ENCODE assay signal across 8 cellular contexts in genomic region chr1:42335050-42335808, GRCh38. TPM values are rescaled to one million over a fixed set of nuclear protein-coding genes. Genes with fewer than 3 reads are reported as not detected.
DNase-seq lines count a peak whose midpoint lies in the region; ATAC-seq and TF ChIP-seq lines count a peak whose summit lies in the region.

Gene FOXJ3, minus strand, starts transcription at chr1:42335235. Its CDS starts 24,142 bp downstream, at chr1:42311093.

- H2AFZ ChIP-seq in DND-41 (ENCODE audit: low read depth, low read length) (peak within 1 kb of the TSS; percentile 95), GM23248 (peak within 1 kb of the TSS; percentile 93)

- H3K27me3 ChIP-seq in DND-41 (ENCODE audit: insufficient read depth, low read length, poor library complexity) (no peaks in the 10 kb centered on the region), GM23248 (replicated peaks; ENCODE audit: insufficient read depth) (no peaks in the 10 kb centered on the region)

- peaks cover 15% of the 10 kb centered on the region; the same call in 1 of the 2 replicates for H3F3A ChIP-seq in GM23248 (ENCODE audit: insufficient read depth)

- intact Hi-C loops in activated T-helper 2 cell treated with anti-CD3 and anti-CD28 coated beads, Interferon-gamma antibody, Interleukin-2, Interleukin-4, amounts not matched to agents 10 μg/mL and 5 μg/mL and 100 μg/mL, durations not matched to agents 14 hours and 24 hours and 36 hours (cut with micrococcal nuclease): loop anchor here (1.0 to 10.0 kb wide), 4 partner anchors 47 to 430 kb away; partner anchors contain the start of genes C1orf50, P3H1, PPCS and RIMKLA

- ATAC-seq in DND-41 (ENCODE audit: insufficient read depth, low read depth): peak; percentile 86
- ATAC-seq in natural killer cell treated with Interleukin-12 subunit alpha and Interleukin-12 subunit beta and Interleukin-15 and Interleukin-18, amount 100 ng/mL, for 72 hours: peak; percentile 96 to 97

- DNase-seq in DND-41: peak; percentile 93
- DNase-seq in GM23248: peak; percentile 97
- peak; percentile 95 for DNase-seq in LHCN-M2 (ENCODE audit: low read depth)
- DNase-seq in RPMI8226: peak; percentile 99
- peak; percentile 87 for DNase-seq in activated T-helper 2 cell treated with anti-CD3 and anti-CD28 coated beads, Interferon-gamma antibody, Interleukin-2, Interleukin-4, amounts not matched to agents 10 μg/mL and 5 μg/mL and 100 μg/mL, durations not matched to agents 14 hours and 24 hours and 36 hours (ENCODE audit: low spot score)
- DNase-seq in fibroblast of pulmonary artery (ENCODE audit: low read depth): peak; percentile 96
- DNase-seq in natural killer cell treated with Interleukin-12 subunit alpha and Interleukin-12 subunit beta and Interleukin-15 and Interleukin-18, amount 100 ng/mL, for 72 hours (ENCODE audit: low spot score): peak; percentile 95
- peak; percentile 92 for DNase-seq in stimulated activated naive CD4-positive, alpha-beta T cell treated with Interleukin-2 at 50 U/mL for 16 hours (lab: John Stamatoyannopoulos, UW)

- peaks cover 58% of the 10 kb centered on the region for H3K79me2 ChIP-seq in DND-41 (ENCODE audit: insufficient read depth, low read length)
- peaks cover 46% of the 10 kb centered on the region for H3K79me2 ChIP-seq in GM23248 (ENCODE audit: insufficient read depth)

- peak within 1 kb of the TSS; percentile 76 for H3K4me2 ChIP-seq in DND-41 (ENCODE audit: insufficient read depth, low read length)
- peak within 1 kb of the TSS; percentile 99 for H3K4me2 ChIP-seq in GM23248 (ENCODE audit: unreplicated experiment)

- H4K20me1 ChIP-seq in DND-41 (ENCODE audit: insufficient read depth, low read length) (peaks cover 41% of the 10 kb centered on the region), GM23248 (ENCODE audit: insufficient read depth) (peaks cover 14% of the 10 kb centered on the region; the same call in 1 of the 2 replicates)

- H3K4me3 Mint-ChIP-seq in activated T-helper 2 cell treated with anti-CD3 and anti-CD28 coated beads, Interferon-gamma antibody, Interleukin-2, Interleukin-4, amounts not matched to agents 10 μg/mL and 5 μg/mL and 100 μg/mL, durations not matched to agents 14 hours and 24 hours and 36 hours (ENCODE audit: low read depth): peak within 1 kb of the TSS; percentile 90
- peak within 1 kb of the TSS; percentile 96 for H3K4me3 Mint-ChIP-seq in natural killer cell treated with Interleukin-12 subunit alpha and Interleukin-12 subunit beta and Interleukin-15 and Interleukin-18, amount 100 ng/mL, for 72 hours

- H3K36me3 ChIP-seq in DND-41 (ENCODE audit: insufficient read depth, low read length): no peaks in the 10 kb centered on the region; the same call in 1 of the 2 replicates
- no peaks in the 10 kb centered on the region for H3K36me3 ChIP-seq in GM23248 (ENCODE audit: low read depth)

- H3K27ac ChIP-seq in DND-41 (ENCODE audit: low read length): peak within 1 kb of the TSS; percentile 88
- H3K27ac ChIP-seq in GM23248: peak within 1 kb of the TSS; percentile 85

- no peaks in the 10 kb centered on the region for H3K9me3 Mint-ChIP-seq in activated T-helper 2 cell treated with anti-CD3 and anti-CD28 coated beads, Interferon-gamma antibody, Interleukin-2, Interleukin-4, amounts not matched to agents 10 μg/mL and 5 μg/mL and 100 μg/mL, durations not matched to agents 14 hours and 24 hours and 36 hours
- H3K9me3 Mint-ChIP-seq in natural killer cell treated with Interleukin-12 subunit alpha and Interleukin-12 subunit beta and Interleukin-15 and Interleukin-18, amount 100 ng/mL, for 72 hours: no peaks in the 10 kb centered on the region

- H3K27me3 Mint-ChIP-seq in activated T-helper 2 cell treated with anti-CD3 and anti-CD28 coated beads, Interferon-gamma antibody, Interleukin-2, Interleukin-4, amounts not matched to agents 10 μg/mL and 5 μg/mL and 100 μg/mL, durations not matched to agents 14 hours and 24 hours and 36 hours (ENCODE audit: low read depth): no peaks in the 10 kb centered on the region
- H3K27me3 Mint-ChIP-seq in natural killer cell treated with Interleukin-12 subunit alpha and Interleukin-12 subunit beta and Interleukin-15 and Interleukin-18, amount 100 ng/mL, for 72 hours: no peaks in the 10 kb centered on the region

- H3K4me1 ChIP-seq in DND-41 (ENCODE audit: insufficient read depth, low read length): peaks cover 39% of the 10 kb centered on the region
- H3K4me1 ChIP-seq in GM23248 (ENCODE audit: insufficient read depth): peaks cover 27% of the 10 kb centered on the region

- in situ Hi-C loops in GM23248 (cut with MboI): no loop called here

- no peaks in the 10 kb centered on the region for H3K9me3 ChIP-seq in DND-41 (ENCODE audit: insufficient read depth, low read length, severe bottlenecking)
- H3K9me3 ChIP-seq in GM23248 (ENCODE audit: low read depth): no peaks in the 10 kb centered on the region

- no peak for TF ChIP-seq CTCF in DND-41 (IDR thresholded peaks at IDR 0.05; ENCODE audit: borderline replicate concordance, extremely low read depth, low read length, poor library complexity, severe bottlenecking)
- TF ChIP-seq CTCF in fibroblast of pulmonary artery (IDR thresholded peaks at IDR 0.05; ENCODE audit: low read length, missing control alignments): no peak

- no peaks in the 10 kb centered on the region for H3K9me2 ChIP-seq in GM23248 (ENCODE audit: insufficient read depth)

- peak within 1 kb of the TSS; percentile 77 for H3K9ac ChIP-seq in DND-41 (ENCODE audit: low read depth, low read length)
- peak within 1 kb of the TSS; percentile 91 for H3K9ac ChIP-seq in GM23248

- peaks cover 37% of the 10 kb centered on the region for H3K4me1 Mint-ChIP-seq in activated T-helper 2 cell treated with anti-CD3 and anti-CD28 coated beads, Interferon-gamma antibody, Interleukin-2, Interleukin-4, amounts not matched to agents 10 μg/mL and 5 μg/mL and 100 μg/mL, durations not matched to agents 14 hours and 24 hours and 36 hours (ENCODE audit: low read depth)
- peaks cover 40 to 52% of the 10 kb centered on the region in 2 donors for H3K4me1 Mint-ChIP-seq in natural killer cell treated with Interleukin-12 subunit alpha and Interleukin-12 subunit beta and Interleukin-15 and Interleukin-18, amount 100 ng/mL, for 72 hours (ENCODE audit: low read depth in 2 of 2)

- peak within 1 kb of the TSS; percentile 71 to 86 for H3K4me3 ChIP-seq in DND-41 (ENCODE audit: low read depth in 1 of 2, low read length in 2 of 2)
- peak within 1 kb of the TSS; percentile 89 for H3K4me3 ChIP-seq in GM23248
- H3K4me3 ChIP-seq in fibroblast of pulmonary artery (replicated peaks; ENCODE audit: low read depth, low read length): peak within 1 kb of the TSS; percentile 92

- H3K36me3 Mint-ChIP-seq in activated T-helper 2 cell treated with anti-CD3 and anti-CD28 coated beads, Interferon-gamma antibody, Interleukin-2, Interleukin-4, amounts not matched to agents 10 μg/mL and 5 μg/mL and 100 μg/mL, durations not matched to agents 14 hours and 24 hours and 36 hours (ENCODE audit: low read depth): peaks cover 9% of the 10 kb centered on the region
- no peaks in the 10 kb centered on the region for H3K36me3 Mint-ChIP-seq in natural killer cell treated with Interleukin-12 subunit alpha and Interleukin-12 subunit beta and Interleukin-15 and Interleukin-18, amount 100 ng/mL, for 72 hours

- peak within 1 kb of the TSS; percentile 84 for H3K27ac Mint-ChIP-seq in activated T-helper 2 cell treated with anti-CD3 and anti-CD28 coated beads, Interferon-gamma antibody, Interleukin-2, Interleukin-4, amounts not matched to agents 10 μg/mL and 5 μg/mL and 100 μg/mL, durations not matched to agents 14 hours and 24 hours and 36 hours
- peak within 1 kb of the TSS; percentile 76 to 87 for H3K27ac Mint-ChIP-seq in natural killer cell treated with Interleukin-12 subunit alpha and Interleukin-12 subunit beta and Interleukin-15 and Interleukin-18, amount 100 ng/mL, for 72 hours

- 0 to 1% methylated on average over 40 to 41 of the region's 79 CpGs for WGBS in GM23248 (ENCODE audit: low coverage in 1 of 2, low lambda C conversion rate in 2 of 2, missing lambda C conversion rate in 2 of 2), 2 experiments

RNA-seq across cellular contexts. Expression of gene FOXJ3, which starts in this region (rescaled TPM):
- 23.1 and 23.6 TPM in 2 replicates for total RNA-seq in GM23248 (2014; rRNA removed; shearing (Covaris generic))
- polyA plus RNA-seq in GM23248 (2016; fragmentation: Nextera tagmentation; extraction: Ambion mirVana): 15.9 and 16.3 TPM in 2 replicates
- total RNA-seq in LHCN-M2 (2014; rRNA removed): 33.4 and 34.0 TPM in 2 replicates
- 10.2 TPM for polyA plus RNA-seq in LHCN-M2 (2012)
- 43.1 and 46.4 TPM in 2 replicates for total RNA-seq in activated T-helper 2 cell treated with anti-CD3 and anti-CD28 coated beads, Interferon-gamma antibody, Interleukin-2, Interleukin-4, amounts not matched to agents 10 μg/mL and 5 μg/mL and 100 μg/mL, durations not matched to agents 14 hours and 24 hours and 36 hours
- total RNA-seq in natural killer cell treated with Interleukin-12 subunit alpha and Interleukin-12 subunit beta and Interleukin-15 and Interleukin-18, amount 100 ng/mL, for 72 hours: 10 to 100 TPM; 57.9 to 69.9 TPM

Comparison
In these comparisons a context has a peak if more than half of its experiments do, and no peak if none do; other contexts are left out.
1. Peak in every context shown above with its lines: DNase-seq, ATAC-seq, H3K4me3 ChIP-seq and H3K27ac ChIP-seq.